Comparison of ENCODE assay signal across 8 cellular contexts in the genomic region with DNA sequence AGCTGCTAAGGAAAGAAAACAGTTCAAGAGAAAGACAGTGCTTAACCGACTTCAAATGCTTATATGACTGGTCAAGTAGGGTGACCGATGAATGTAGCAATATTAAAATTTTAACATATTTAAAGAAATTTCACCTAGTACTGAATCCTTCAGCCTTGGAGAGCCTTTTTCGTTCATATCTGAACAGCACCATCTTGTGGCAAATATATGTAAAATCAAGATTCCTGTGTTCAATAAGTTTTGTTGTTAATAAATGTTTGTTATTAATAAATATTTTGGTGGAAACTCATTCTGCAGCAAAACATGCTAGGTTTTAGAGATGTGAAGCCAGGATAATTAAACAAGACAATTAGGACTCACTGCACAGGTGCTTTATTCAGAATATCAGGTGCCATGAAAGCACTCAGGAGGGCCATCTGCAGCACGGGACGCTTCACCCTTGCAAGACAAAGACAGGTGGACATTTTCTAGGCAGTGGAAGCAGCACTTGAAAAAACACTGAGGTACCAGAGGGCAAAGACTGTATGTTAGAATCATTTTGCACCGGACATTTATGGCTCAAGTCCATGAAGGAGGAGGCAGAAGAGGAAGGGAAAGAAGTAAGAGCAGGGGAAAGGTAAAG. TPM values are rescaled to one million over a fixed set of nuclear protein-coding genes. Genes with fewer than 3 reads are reported as not detected.
DNase-seq lines count a peak whose midpoint lies in the region; ATAC-seq and TF ChIP-seq lines count a peak whose summit lies in the region.

No MANE protein-coding gene starts in this region.

- intact Hi-C loops in stomach (cut with DNase I; ENCODE audit: low total_unique reads) = loop anchor here (5.0 kb wide), 1 partner anchor 274 kb away; no protein-coding TSS in a partner anchor

- H3K27ac ChIP-seq in RWPE1 (no peak overlapping the region), stomach (no peak overlapping the region)

- no peak for TF ChIP-seq POLR2A in stomach (IDR thresholded peaks at IDR 0.05)

- WGBS in stomach, 5 donors = 32 to 42% (median 37%) methylated on average over 6 of the region's 6 CpGs

- ATAC-seq in HG03196 (IDR thresholded peaks at IDR 0.05; ENCODE audit: unreplicated experiment) (peak; percentile 50), HG03565 (IDR thresholded peaks at IDR 0.05; ENCODE audit: unreplicated experiment) (no peak), HG03469 (IDR thresholded peaks at IDR 0.05; ENCODE audit: unreplicated experiment) (no peak)

- TF ChIP-seq CTCF in RWPE1 (conservative IDR thresholded peaks at IDR 0.05; ENCODE audit: low read depth) (peak; percentile 70), fibroblast of villous mesenchyme (IDR thresholded peaks at IDR 0.05; ENCODE audit: insufficient read depth, low read depth, low read length) (peak; percentile 52), stomach (IDR thresholded peaks at IDR 0.05) (peak in 4 of 7 experiments; percentile 23 to 62 (median 48))

- H3K4me3 ChIP-seq in fibroblast of villous mesenchyme (ENCODE audit: low read depth, low read length) (no peak overlapping the region), stomach (no peak overlapping the region)

- H3K9me3 ChIP-seq in stomach = no peaks in the 10 kb centered on the region

- H3K27me3 ChIP-seq in stomach = no peaks in the 10 kb centered on the region

- no peaks in the 10 kb centered on the region for H3K36me3 ChIP-seq in stomach

- H3K4me1 ChIP-seq in stomach = peaks cover 0 to 22% (median 8%) of the 10 kb centered on the region in 4 donors

- DNase-seq in DMS114 treated with DMSO at 0.1 percent for 48 hours (lab: John Stamatoyannopoulos, UW; ENCODE audit: unreplicated experiment) (peak; percentile 53), RWPE1 (ENCODE audit: low spot score) (peak; percentile 41), fibroblast of villous mesenchyme (ENCODE audit: low read depth) (peak; percentile 44), stomach (no peak)
- no peak for DNase-seq in activated CD8-positive, alpha-beta memory T cell treated with anti-CD3 and anti-CD28 coated beads, Interleukin-2, amount 50 U/mL, for 48 hours

- CTCF ChIA-PET in RWPE1 (lab: Yijun Ruan, JAX) = interaction anchor here (0.6 kb wide), 1 partner anchor 47 kb away, joined by 4 read pairs; no protein-coding TSS in a partner anchor

- POLR2A ChIA-PET in RWPE1 (lab: Yijun Ruan, JAX; ENCODE audit: low non-redundant PET) = no interaction called here

- no peak for TF ChIP-seq EP300 in stomach (IDR thresholded peaks at IDR 0.05)

RNA-seq across cellular contexts. Expression of a gene that starts 15.6 kb away (rescaled TPM):
- total RNA-seq in fibroblast of villous mesenchyme (6.9 and 7.1 TPM in 2 replicates), stomach (1 to 10 TPM in 2 of 5 donors, not detected in 3; 2.4 to 9.9 TPM)
- polyA plus RNA-seq in stomach = 1 to 10 TPM; 1.4 to 3.5 (median 2.3) TPM

RNA-seq across cellular contexts. Expression of a gene that starts 39.2 kb away (rescaled TPM):
- 134 and 234 TPM in 2 replicates for total RNA-seq in fibroblast of villous mesenchyme
- total RNA-seq in stomach = 100 to 1,000 TPM in 2 of 5 donors, 10 to 100 TPM in 2, 1 to 10 TPM in 1; 9.8 to 169 (median 54.3) TPM
- polyA plus RNA-seq in stomach = 10 to 100 TPM; 12.8 to 16.5 (median 13.9) TPM

RNA-seq across cellular contexts. Expression of a gene that starts 42.1 kb away (rescaled TPM):
- total RNA-seq in fibroblast of villous mesenchyme = 11.3 and 17.3 TPM in 2 replicates
- 10 to 100 TPM; 20.0 to 55.6 (median 36.8) TPM for total RNA-seq in stomach
- 1 to 10 TPM; 5.9 to 8.1 (median 6.3) TPM for polyA plus RNA-seq in stomach

Comparison
In these comparisons a context has a peak if more than half of its experiments do, and no peak if none do; other contexts are left out.
1. DNase-seq: peak in DMS114 treated with DMSO at 0.1 percent for 48 hours (single experiment), RWPE1 (single experiment) and fibroblast of villous mesenchyme (single experiment); none in stomach (single experiment) and activated CD8-positive, alpha-beta memory T cell treated with anti-CD3 and anti-CD28 coated beads, Interleukin-2, amount 50 U/mL, for 48 hours (single experiment).
2. Peak in every context shown above with its lines, with median percentiles within 50 percentile points of each other: CTCF ChIP-seq.